In the genomic region with DNA sequence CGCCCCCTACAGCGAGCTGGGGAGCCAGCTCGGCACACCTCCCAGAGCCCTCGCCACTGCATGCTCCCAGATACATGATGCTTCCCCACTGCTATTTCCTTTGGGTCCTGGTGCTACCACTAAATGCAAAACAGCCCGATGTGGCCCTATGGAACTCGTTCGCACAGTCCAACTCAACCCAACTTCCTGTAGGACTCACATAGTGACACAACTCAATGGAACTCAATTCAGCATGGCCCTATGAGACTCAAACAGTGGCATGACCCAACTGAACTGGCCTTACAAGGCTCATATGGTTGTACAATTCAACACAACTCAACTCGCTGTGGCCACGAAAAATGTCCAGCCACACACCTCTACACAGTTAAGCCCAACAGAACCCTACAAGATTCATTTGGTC, we compare ENCODE assay signal across 22 cellular contexts. TPM values are rescaled to one million over a fixed set of nuclear protein-coding genes. Genes with fewer than 3 reads are reported as not detected.
DNase-seq lines count a peak whose midpoint lies in the region; ATAC-seq, FAIRE-seq and TF ChIP-seq lines count a peak whose summit lies in the region.
"Had no signal": no experiment of that assay in that cellular context is flagged by ENCODE, and none has a peak within 500 bp of the region (broad histone marks: within the 10 kb centered on the region; RNA-seq: fewer than 3 reads in every experiment).

No MANE protein-coding gene starts in this region.

- no peak overlapping the region for H2BK20ac ChIP-seq in H1 (ENCODE audit: low read length)

- H3K79me2 ChIP-seq in H1 (ENCODE audit: control insufficient read depth in 1 of 2, insufficient read depth in 2 of 2, low read length in 2 of 2), result no peaks in the 10 kb centered on the region

- no peak overlapping the region for H3K4me2 ChIP-seq in H1 (ENCODE audit: insufficient read depth in 1 of 2, low read depth in 2 of 2, low read length in 2 of 2)

- H2AK5ac ChIP-seq in H1 (ENCODE audit: low read depth, low read length), result 0 out of 2 replicates have a peak overlapping the region, but pooled peaks have one; percentile 28

- H2BK12ac ChIP-seq in H1 (ENCODE audit: low read depth, low read length), result no peak overlapping the region

- no peaks in the 10 kb centered on the region for H4K20me1 ChIP-seq in H1 (replicated peaks in 1 of 2; ENCODE audit: control insufficient read depth in 1 of 2, insufficient read depth in 2 of 2, low read length in 2 of 2)

- H3K18ac ChIP-seq in H1 (ENCODE audit: extremely low read depth, low read length), result no peak overlapping the region

- H3K4me1 Mint-ChIP-seq in T-helper 17 cell, result peaks cover 12% of the 10 kb centered on the region
- H3K4me1 Mint-ChIP-seq in CD14-positive monocyte, result peaks cover 10% of the 10 kb centered on the region

- H4K5ac ChIP-seq in H1 (ENCODE audit: insufficient read length, low read depth, low read length), result no peak overlapping the region

- no peaks in the 10 kb centered on the region for H3K79me1 ChIP-seq in H1 (ENCODE audit: low read depth, low read length)

- no peak overlapping the region for H2AFZ ChIP-seq in H1 (ENCODE audit: low read length)

- H3K36me3 ChIP-seq in H1 (ENCODE audit: control insufficient read depth in 2 of 4, insufficient read depth in 4 of 4, low read length in 3 of 4) (peaks cover 0 to 4% (median 0%) of the 10 kb centered on the region in 4 experiments; a peak in 1 of 8 replicates), skeletal muscle tissue (ENCODE audit: control insufficient read depth in 3 of 3, insufficient read depth in 3 of 3, low read length in 3 of 3) (peaks cover 0 to 6% (median 3%) of the 10 kb centered on the region in 3 donors), brain microvascular endothelial cell (replicated peaks) (no peaks in the 10 kb centered on the region)
- H3K36me3 ChIP-seq: BE2C had no signal

- CTCF ChIA-PET in H1 (lab: Charles Lee; ENCODE audit: partially characterized antibody), result interaction anchor here (0.9 to 2.2 kb wide), 9 partner anchors 8 to 259 kb away, joined by 3 to 11 read pairs (median 4); a partner anchor contains a TSS

- no peak overlapping the region for H3K4me3 Mint-ChIP-seq in T-helper 17 cell
- H3K4me3 Mint-ChIP-seq in CD14-positive monocyte, result no peak overlapping the region
- H3K4me3 Mint-ChIP-seq: CD8-positive, alpha-beta T cell had no signal

- FAIRE-seq in H1 (lab: Jason Lieb, UNC), result no peak
- FAIRE-seq: D721Med, GM12892 had no signal

- peak; percentile 1 for DNase-seq in GM20000 (ENCODE audit: low spot score)
- DNase-seq in T-helper 17 cell, result no peak
- no peak for DNase-seq in H1 (ENCODE audit: low read depth in 1 of 2, low spot score in 2 of 2)
- no peak for DNase-seq in brain microvascular endothelial cell
- no peak for DNase-seq in stimulated activated CD8-positive, alpha-beta memory T cell treated with anti-CD3 and anti-CD28 coated beads, Interleukin-4, amount 100 ng/mL, for 48 hours
- DNase-seq in CD14-positive monocyte (ENCODE audit: low spot score), result no peak
- DNase-seq: ACHN; BE2C; CD8-positive, alpha-beta T cell; COR-L47; DMS153; DMS79 treated with DMSO at 0.1 percent for 48 hours; EL; GDM1; GOT3; HCEC 1CT; IMR-90 had no signal

- H3K9me3 ChIP-seq in T-helper 17 cell (ENCODE audit: control insufficient read depth, low read length, poor library complexity, severe bottlenecking), result no peaks in the 10 kb centered on the region
- peaks cover 0 to 5% of the 10 kb centered on the region in 2 experiments; a peak in 1 of 4 replicates for H3K9me3 ChIP-seq in H1 (ENCODE audit: insufficient read depth in 2 of 2, low read depth in 1 of 2, low read length in 1 of 2)
- no peaks in the 10 kb centered on the region for H3K9me3 ChIP-seq in skeletal muscle tissue (ENCODE audit: control insufficient read depth in 3 of 3, low read length in 3 of 3)
- H3K9me3 ChIP-seq: BE2C had no signal

- H3K23me2 ChIP-seq in H1 (ENCODE audit: low read depth, low read length), result peaks cover 8% of the 10 kb centered on the region

- H2BK15ac ChIP-seq in H1 (ENCODE audit: low read length), result no peak overlapping the region

- H4K91ac ChIP-seq in H1 (replicated peaks; ENCODE audit: insufficient read length, low read length), result no peak overlapping the region

- intact Hi-C loops in CD14-positive monocyte (cut with micrococcal nuclease), result no loop called here

- POLR2A ChIA-PET in H1 (lab: Charles Lee; ENCODE audit: partially characterized antibody), result interaction anchor here (1.3 to 1.4 kb wide), 3 partner anchors 9 to 197 kb away, joined by 3 to 4 read pairs (median 3); a partner anchor contains a TSS

- no peak for ATAC-seq in T-helper 17 cell
- ATAC-seq: CD8-positive, alpha-beta T cell had no signal

- no peak overlapping the region for H3K9ac ChIP-seq in H1 (replicated peaks in 1 of 4; ENCODE audit: extremely low read depth in 1 of 4, low read depth in 3 of 4, low read length in 3 of 4)
- no peak overlapping the region for H3K9ac ChIP-seq in skeletal muscle tissue (ENCODE audit: low read depth in 1 of 3, low read length in 3 of 3)

- H3K27me3 Mint-ChIP-seq in T-helper 17 cell, result peaks cover 61% of the 10 kb centered on the region
- peaks cover 81 to 92% (median 84%) of the 10 kb centered on the region in 3 donors for H3K27me3 Mint-ChIP-seq in CD14-positive monocyte (ENCODE audit: low read depth in 3 of 3)

- H3K4me1 ChIP-seq in H1 (replicated peaks in 1 of 4; ENCODE audit: control insufficient read depth in 3 of 4, insufficient read depth in 4 of 4, low read length in 3 of 4), result peaks cover 0 to 19% (median 16%) of the 10 kb centered on the region in 4 experiments; a peak in 6 of 7 replicates
- H3K4me1 ChIP-seq in skeletal muscle tissue (ENCODE audit: control insufficient read depth in 3 of 3, insufficient read depth in 3 of 3, low read length in 3 of 3), result peaks cover 46 to 57% (median 55%) of the 10 kb centered on the region in 3 donors

- TF ChIP-seq EP300 in H1 (IDR thresholded peaks at IDR 0.05; ENCODE audit: borderline replicate concordance in 1 of 2, low read depth in 2 of 2, low read length in 2 of 2), result no peak

- H3K27ac ChIP-seq in H1 (ENCODE audit: low read depth, low read length) (no peak overlapping the region), skeletal muscle tissue (ENCODE audit: low read depth, low read length) (peak overlapping the region; percentile 43), brain microvascular endothelial cell (no peak overlapping the region)
- H3K27ac ChIP-seq: C4-2B had no signal

- peaks cover 26 to 80% (median 70%) of the 10 kb centered on the region in 4 experiments for H3K27me3 ChIP-seq in H1 (replicated peaks in 1 of 4; ENCODE audit: control insufficient read depth in 3 of 4, extremely low read depth in 1 of 4, insufficient read depth in 3 of 4, low read length in 3 of 4)
- peaks cover 3 to 16% (median 15%) of the 10 kb centered on the region in 3 donors for H3K27me3 ChIP-seq in skeletal muscle tissue (ENCODE audit: control insufficient read depth in 3 of 3, insufficient read depth in 3 of 3, low read length in 3 of 3)
- H3K27me3 ChIP-seq in brain microvascular endothelial cell (replicated peaks), result peaks cover 20% of the 10 kb centered on the region

- H3K9me3 Mint-ChIP-seq in CD14-positive monocyte, result peaks cover 0 to 36% (median 17%) of the 10 kb centered on the region in 7 donors
- H3K9me3 Mint-ChIP-seq: CD8-positive, alpha-beta T cell had no signal

- H3K4ac ChIP-seq in H1 (replicated peaks; ENCODE audit: insufficient read length, low read depth, low read length), result no peak overlapping the region

- TF ChIP-seq POLR2A in H1 (IDR thresholded peaks at IDR 0.05; ENCODE audit: control extremely low read depth in 1 of 2, low read depth in 2 of 2, low read length in 2 of 2), result no peak

- no peak overlapping the region for H2BK120ac ChIP-seq in H1 (replicated peaks; ENCODE audit: low read depth, low read length)

- H3K27ac Mint-ChIP-seq in T-helper 17 cell (peak overlapping the region; percentile 19), CD14-positive monocyte (no peak overlapping the region)
- H3K27ac Mint-ChIP-seq: CD8-positive, alpha-beta T cell had no signal

- no peak overlapping the region for H2BK5ac ChIP-seq in H1 (ENCODE audit: low read depth, low read length)

- H3K56ac ChIP-seq in H1 (replicated peaks; ENCODE audit: insufficient read length, low read depth, low read length), result no peak overlapping the region

- no peak overlapping the region for H4K8ac ChIP-seq in H1 (ENCODE audit: extremely low read depth, insufficient read depth, low read length)

- H3K4me3 ChIP-seq in H1 (ENCODE audit: extremely low read depth in 1 of 4, insufficient read depth in 2 of 4, low read depth in 3 of 4, low read length in 4 of 4), result no peak overlapping the region
- peak overlapping the region in 1 of 3 donors; percentile 50 for H3K4me3 ChIP-seq in skeletal muscle tissue (ENCODE audit: low read length in 3 of 3)
- no peak overlapping the region for H3K4me3 ChIP-seq in brain microvascular endothelial cell (ENCODE audit: low read depth, low read length)

- H3K23ac ChIP-seq in H1 (ENCODE audit: insufficient read length), result no peak overlapping the region

- TF ChIP-seq CTCF in GM20000 (IDR thresholded peaks at IDR 0.05; ENCODE audit: extremely low read depth, missing control alignments), result no peak
- no peak for TF ChIP-seq CTCF in H1 (IDR thresholded peaks at IDR 0.05; ENCODE audit: control extremely low read depth in 1 of 3, insufficient read depth in 1 of 3, low read depth in 1 of 3, low read length in 3 of 3)
- no peak for TF ChIP-seq CTCF in brain microvascular endothelial cell (IDR thresholded peaks at IDR 0.05; ENCODE audit: low read depth, low read length, missing control alignments)
- no peak for TF ChIP-seq CTCF in CD14-positive monocyte (IDR thresholded peaks at IDR 0.05)

- in situ Hi-C loops in brain microvascular endothelial cell (cut with HindIII; ENCODE audit: low pct_ligation_motif_present, low sequenced_read_pairs), result no loop called here

- no peak overlapping the region for H3K14ac ChIP-seq in H1 (ENCODE audit: insufficient read length)

- H3K36me3 Mint-ChIP-seq in T-helper 17 cell (ENCODE audit: low read depth) (peaks cover 14% of the 10 kb centered on the region), CD14-positive monocyte (peaks cover 3 to 8% of the 10 kb centered on the region in 2 donors)
- H3K36me3 Mint-ChIP-seq: CD8-positive, alpha-beta T cell had no signal

- TF ChIP-seq RAD21 in H1 (IDR thresholded peaks at IDR 0.05 in 1 of 2, conservative IDR thresholded peaks at IDR 0.05 in 1 of 2; ENCODE audit: low read depth in 2 of 2, low read length in 2 of 2), result no peak

- 91% methylated on average over 9 of the region's 9 CpGs; no CpG with 5 or more reads in 1 of the 2 experiments for WGBS in H1 (ENCODE audit: extremely low coverage in 1 of 2, insufficient coverage in 1 of 2, insufficient read length in 1 of 2, insufficient replicate concordance in 2 of 2, low coverage in 1 of 2, low lambda C conversion rate in 2 of 2, missing lambda C conversion rate in 1 of 2), 2 experiments

RNA-seq across cellular contexts. Expression of a gene that starts 3.5 kb away (rescaled TPM):
- total RNA-seq in T-helper 17 cell (not detected), skeletal muscle tissue (3.7 TPM)
- total RNA-seq in H1 (2021; fragmentation: NEBNext Ultra II Directional; extraction: Animal tissue kit (Norgen Biotek cat#: 25700)), result 0.10 and 0.17 TPM in 2 replicates
- polyA plus RNA-seq in H1 (2011; rRNA removed) (0.06 and 0.09 TPM in 2 replicates), CD14-positive monocyte (not detected)
- 0.13 TPM for polyA plus RNA-seq in H1 (2011; cell fraction: cytosol; rRNA removed)
- polyA plus RNA-seq in H1 (2011; cell fraction: nucleus; rRNA removed), result 0.10 TPM
- 0.15 to 0.23 TPM (median 0.18 TPM) in 4 replicates for polyA plus RNA-seq in H1 (2012, experiment 1 of 2)
- not detected for polyA plus RNA-seq in H1 (2012, experiment 2 of 2)
- 0.08 TPM for polyA plus RNA-seq in H1 (2013, experiment 1 of 2)
- 0.07 TPM for polyA plus RNA-seq in H1 (2013, experiment 2 of 2)
- polyA minus RNA-seq in H1 (2011; rRNA and poly(A)+ RNA removed), result 0.09 and 0.24 TPM in 2 replicates
- not detected for polyA minus RNA-seq in H1 (2011; cell fraction: cytosol; rRNA and poly(A)+ RNA removed)
- polyA minus RNA-seq in H1 (2011; cell fraction: nucleus; rRNA and poly(A)+ RNA removed), result 0.20 TPM
- total RNA-seq: A172; CD8-positive, alpha-beta T cell; IMR-90 had no signal

RNA-seq across cellular contexts. Expression of a gene that starts 4.4 kb away (rescaled TPM):
- total RNA-seq in T-helper 17 cell, result not detected
- total RNA-seq in H1 (2021; fragmentation: NEBNext Ultra II Directional; extraction: Animal tissue kit (Norgen Biotek cat#: 25700)), result 2.8 and 3.1 TPM in 2 replicates
- 5.3 and 6.5 TPM in 2 replicates for polyA plus RNA-seq in H1 (2011; rRNA removed)
- polyA plus RNA-seq in H1 (2011; cell fraction: cytosol; rRNA removed), result 5.4 TPM
- polyA plus RNA-seq in H1 (2011; cell fraction: nucleus; rRNA removed), result 13.6 TPM
- 0.80 to 5.3 TPM (median 4.3 TPM) in 4 replicates for polyA plus RNA-seq in H1 (2012, experiment 1 of 2)
- 2.3 TPM for polyA plus RNA-seq in H1 (2012, experiment 2 of 2)
- 2.7 TPM for polyA plus RNA-seq in H1 (2013, experiment 1 of 2)
- 2.7 TPM for polyA plus RNA-seq in H1 (2013, experiment 2 of 2)
- 0.59 and 0.82 TPM in 2 replicates for polyA minus RNA-seq in H1 (2011; rRNA and poly(A)+ RNA removed)
- 1.2 TPM for polyA minus RNA-seq in H1 (2011; cell fraction: cytosol; rRNA and poly(A)+ RNA removed)
- 3.4 TPM for polyA minus RNA-seq in H1 (2011; cell fraction: nucleus; rRNA and poly(A)+ RNA removed)
- total RNA-seq in skeletal muscle tissue, result not detected
- polyA plus RNA-seq in CD14-positive monocyte, result not detected
- total RNA-seq: A172; CD8-positive, alpha-beta T cell had no signal

RNA-seq across cellular contexts. Expression of a gene that starts 11.5 kb away (rescaled TPM):
- total RNA-seq in T-helper 17 cell (not detected), skeletal muscle tissue (0.52 TPM)
- total RNA-seq in H1 (2021; fragmentation: NEBNext Ultra II Directional; extraction: Animal tissue kit (Norgen Biotek cat#: 25700)), result 0.52 and 1.2 TPM in 2 replicates
- polyA plus RNA-seq in H1 (2011; rRNA removed) (2.2 and 3.8 TPM in 2 replicates), CD14-positive monocyte (not detected)
- polyA plus RNA-seq in H1 (2011; cell fraction: cytosol; rRNA removed), result 3.5 TPM
- polyA plus RNA-seq in H1 (2011; cell fraction: nucleus; rRNA removed), result 21.3 TPM
- 0.40 to 2.9 TPM (median 1.7 TPM) in 4 replicates for polyA plus RNA-seq in H1 (2012, experiment 1 of 2)
- polyA plus RNA-seq in H1 (2012, experiment 2 of 2), result 0.87 TPM
- 1.1 TPM for polyA plus RNA-seq in H1 (2013, experiment 1 of 2)
- 1.1 TPM for polyA plus RNA-seq in H1 (2013, experiment 2 of 2)
- 0.29 and 0.57 TPM in 2 replicates for polyA minus RNA-seq in H1 (2011; rRNA and poly(A)+ RNA removed)
- not detected for polyA minus RNA-seq in H1 (2011; cell fraction: cytosol; rRNA and poly(A)+ RNA removed)
- 1.3 TPM for polyA minus RNA-seq in H1 (2011; cell fraction: nucleus; rRNA and poly(A)+ RNA removed)
- total RNA-seq: CD8-positive, alpha-beta T cell; IMR-90 had no signal

RNA-seq across cellular contexts. Expression of a gene that starts 16.2 kb away (rescaled TPM):
- total RNA-seq in T-helper 17 cell (100 to 1,000 TPM; 352 to 394 TPM), skeletal muscle tissue (103 TPM)
- total RNA-seq in H1 (2021; fragmentation: NEBNext Ultra II Directional; extraction: Animal tissue kit (Norgen Biotek cat#: 25700)), result 231 and 244 TPM in 2 replicates
- polyA plus RNA-seq in H1 (2011; rRNA removed) (235 and 515 TPM in 2 replicates), CD14-positive monocyte (10 to 100 TPM; 27.4 to 40.4 TPM)
- polyA plus RNA-seq in H1 (2011; cell fraction: cytosol; rRNA removed), result 297 TPM
- polyA plus RNA-seq in H1 (2011; cell fraction: nucleus; rRNA removed), result 997 TPM
- polyA plus RNA-seq in H1 (2012, experiment 1 of 2), result 258 to 390 TPM (median 349 TPM) in 4 replicates
- polyA plus RNA-seq in H1 (2012, experiment 2 of 2), result 223 TPM
- 289 TPM for polyA plus RNA-seq in H1 (2013, experiment 1 of 2)
- 270 TPM for polyA plus RNA-seq in H1 (2013, experiment 2 of 2)
- polyA minus RNA-seq in H1 (2011; rRNA and poly(A)+ RNA removed), result 75.3 and 90.3 TPM in 2 replicates
- polyA minus RNA-seq in H1 (2011; cell fraction: cytosol; rRNA and poly(A)+ RNA removed), result 102 TPM
- polyA minus RNA-seq in H1 (2011; cell fraction: nucleus; rRNA and poly(A)+ RNA removed), result 140 TPM

RNA-seq across cellular contexts. Expression of a gene that starts 20.1 kb away (rescaled TPM):
- total RNA-seq in T-helper 17 cell (not detected), skeletal muscle tissue (not detected)
- total RNA-seq in H1 (2021; fragmentation: NEBNext Ultra II Directional; extraction: Animal tissue kit (Norgen Biotek cat#: 25700)), result 0.46 TPM in 1 of 2 replicates, not detected in the other
- polyA plus RNA-seq in H1 (2011; rRNA removed) (0.09 and 0.22 TPM in 2 replicates), CD14-positive monocyte (not detected)
- polyA plus RNA-seq in H1 (2011; cell fraction: cytosol; rRNA removed), result not detected
- polyA plus RNA-seq in H1 (2011; cell fraction: nucleus; rRNA removed), result not detected
- not detected in 4 replicates for polyA plus RNA-seq in H1 (2012, experiment 1 of 2)
- not detected for polyA plus RNA-seq in H1 (2012, experiment 2 of 2)
- not detected for polyA plus RNA-seq in H1 (2013, experiment 1 of 2)
- polyA plus RNA-seq in H1 (2013, experiment 2 of 2), result not detected
- not detected in 2 replicates for polyA minus RNA-seq in H1 (2011; rRNA and poly(A)+ RNA removed)
- polyA minus RNA-seq in H1 (2011; cell fraction: cytosol; rRNA and poly(A)+ RNA removed), result not detected
- not detected for polyA minus RNA-seq in H1 (2011; cell fraction: nucleus; rRNA and poly(A)+ RNA removed)
- total RNA-seq: CD8-positive, alpha-beta T cell; IMR-90 had no signal
